ENCODE assay signal across 13 cellular contexts in the genomic region with DNA sequence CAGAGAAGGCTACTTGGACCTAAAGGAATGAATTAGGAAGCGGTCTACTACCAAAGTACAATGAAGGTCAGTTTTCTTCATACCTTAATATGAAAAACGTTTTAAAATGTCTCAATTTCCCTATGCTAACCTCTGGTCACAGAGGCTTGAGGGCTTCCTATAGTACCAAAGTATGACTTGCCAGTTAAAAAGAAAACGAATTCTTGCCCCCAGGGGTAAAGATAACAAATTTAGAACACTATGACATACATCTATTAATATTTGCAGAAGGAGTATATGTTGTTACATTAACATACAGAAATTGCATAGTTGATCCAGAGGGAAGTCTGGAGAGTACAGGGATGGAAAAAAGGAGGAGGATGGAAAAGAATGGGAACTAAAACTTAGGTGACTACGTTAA. TPM values are rescaled to one million over a fixed set of nuclear protein-coding genes. Genes with fewer than 3 reads are reported as not detected.
A peak's percentile ranks its signal among the peaks of the same experiment; 100 is the strongest.
DNase-seq lines count a peak whose midpoint lies in the region; ATAC-seq and TF ChIP-seq lines count a peak whose summit lies in the region.
"Had no signal": no experiment of that assay in that cellular context is flagged by ENCODE, and none has a peak within 500 bp of the region (broad histone marks: within the 10 kb centered on the region; RNA-seq: fewer than 3 reads in every experiment).

No MANE protein-coding gene starts in this region.

- H3K9me3 Mint-ChIP-seq in activated CD8-positive, alpha-beta T cell treated with anti-CD3 and anti-CD28 coated beads for 36 hours: no peaks in the 10 kb centered on the region
- H3K9me3 Mint-ChIP-seq in activated CD8-positive, alpha-beta T cell treated with anti-CD3 and anti-CD28 coated beads, Interleukin-2, amount 10 ng/mL, durations not matched to agents 7 days and 5 days (ENCODE audit: insufficient read depth): no peaks in the 10 kb centered on the region
- H3K9me3 Mint-ChIP-seq in stimulated activated naive B cell treated with anti-CD40 and anti-IgM and Interleukin-4, amounts not matched to agents 10 μg/mL and 1 μg/mL and 100 μg/mL, for 72 hours: no peaks in the 10 kb centered on the region

- no peak for DNase-seq in activated CD8-positive, alpha-beta T cell treated with anti-CD3 and anti-CD28 coated beads for 36 hours
- DNase-seq in activated CD8-positive, alpha-beta T cell treated with anti-CD3 and anti-CD28 coated beads, Interleukin-2, amount 10 ng/mL, durations not matched to agents 7 days and 5 days: no peak
- DNase-seq in hepatocyte (ENCODE audit: low spot score): no peak
- DNase-seq in stimulated activated naive B cell treated with anti-CD40 and anti-IgM and Interleukin-4, amounts not matched to agents 10 μg/mL and 1 μg/mL and 100 μg/mL, for 72 hours: no peak
- DNase-seq in NCI-H226: no peak
- DNase-seq in NCI-H1436 (lab: John Stamatoyannopoulos, UW): no peak
- DNase-seq in PC-3: no peak
- DNase-seq: central memory CD4-positive, alpha-beta T cell; NCI-H69; thyroid gland had no signal

- H3K27ac ChIP-seq in hepatocyte (peak overlapping the region; percentile 16), PC-3 (ENCODE audit: low read length) (no peak overlapping the region)
- H3K27ac ChIP-seq: thyroid gland had no signal

- H3K36me3 Mint-ChIP-seq in activated CD8-positive, alpha-beta T cell treated with anti-CD3 and anti-CD28 coated beads for 36 hours (ENCODE audit: low read depth): peaks cover 55% of the 10 kb centered on the region
- H3K36me3 Mint-ChIP-seq in activated CD8-positive, alpha-beta T cell treated with anti-CD3 and anti-CD28 coated beads, Interleukin-2, amount 10 ng/mL, durations not matched to agents 7 days and 5 days (ENCODE audit: low read depth): peaks cover 60% of the 10 kb centered on the region
- peaks cover 27 to 63% of the 10 kb centered on the region in 2 donors for H3K36me3 Mint-ChIP-seq in stimulated activated naive B cell treated with anti-CD40 and anti-IgM and Interleukin-4, amounts not matched to agents 10 μg/mL and 1 μg/mL and 100 μg/mL, for 72 hours

- H3K4me3 ChIP-seq in Loucy (ENCODE audit: low read length, poor library complexity, severe bottlenecking) (no peak overlapping the region), hepatocyte (no peak overlapping the region), PC-3 (ENCODE audit: low read length) (no peak overlapping the region)
- H3K4me3 ChIP-seq: thyroid gland had no signal

- H3K4me1 ChIP-seq in Loucy (ENCODE audit: insufficient read depth, low read length, poor library complexity, severe bottlenecking): peaks cover 48% of the 10 kb centered on the region
- peaks cover 35% of the 10 kb centered on the region for H3K4me1 ChIP-seq in hepatocyte (ENCODE audit: insufficient read depth)
- peaks cover 29% of the 10 kb centered on the region for H3K4me1 ChIP-seq in PC-3 (ENCODE audit: insufficient read depth, low read length)

- peak overlapping the region; percentile 82 for H3K27ac Mint-ChIP-seq in activated CD8-positive, alpha-beta T cell treated with anti-CD3 and anti-CD28 coated beads for 36 hours
- H3K27ac Mint-ChIP-seq in activated CD8-positive, alpha-beta T cell treated with anti-CD3 and anti-CD28 coated beads, Interleukin-2, amount 10 ng/mL, durations not matched to agents 7 days and 5 days: no peak overlapping the region
- H3K27ac Mint-ChIP-seq in stimulated activated naive B cell treated with anti-CD40 and anti-IgM and Interleukin-4, amounts not matched to agents 10 μg/mL and 1 μg/mL and 100 μg/mL, for 72 hours: no peak overlapping the region

- CTCF ChIA-PET in activated CD8-positive, alpha-beta T cell treated with anti-CD3 and anti-CD28 coated beads for 36 hours (lab: Charles Lee): no interaction called here
- CTCF ChIA-PET in activated CD8-positive, alpha-beta T cell treated with anti-CD3 and anti-CD28 coated beads, Interleukin-2, amount 10 ng/mL, durations not matched to agents 7 days and 5 days (lab: Charles Lee): no interaction called here
- CTCF ChIA-PET in PC-3 (lab: Charles Lee): no interaction called here

- WGBS in hepatocyte (ENCODE audit: low lambda C conversion rate, missing lambda C conversion rate): 67% methylated on average over 4 of the region's 4 CpGs

- H3K4me2 ChIP-seq in Loucy (ENCODE audit: low read depth, low read length, poor library complexity, severe bottlenecking) (peak overlapping the region; percentile 6), hepatocyte (peak overlapping the region; percentile 9), PC-3 (ENCODE audit: low read length) (no peak overlapping the region)

- POLR2A ChIA-PET in activated CD8-positive, alpha-beta T cell treated with anti-CD3 and anti-CD28 coated beads for 36 hours (lab: Charles Lee): interaction anchor here (1.0 kb wide), 1 partner anchor 13 kb away, joined by 4 read pairs; no protein-coding TSS in a partner anchor
- POLR2A ChIA-PET in activated CD8-positive, alpha-beta T cell treated with anti-CD3 and anti-CD28 coated beads, Interleukin-2, amount 10 ng/mL, durations not matched to agents 7 days and 5 days (lab: Charles Lee): no interaction called here
- POLR2A ChIA-PET in PC-3 (lab: Charles Lee; ENCODE audit: unreplicated experiment): no interaction called here

- H3K9ac ChIP-seq in Loucy (ENCODE audit: low read depth, low read length, poor library complexity, severe bottlenecking) (no peak overlapping the region), PC-3 (ENCODE audit: low read length) (no peak overlapping the region)

- H3K9me3 ChIP-seq in Loucy (ENCODE audit: insufficient read depth, low read depth, low read length) (no peaks in the 10 kb centered on the region), hepatocyte (ENCODE audit: low read depth) (no peaks in the 10 kb centered on the region), PC-3 (ENCODE audit: low read length) (no peaks in the 10 kb centered on the region)
- H3K9me3 ChIP-seq: thyroid gland had no signal

- H3K79me2 ChIP-seq in Loucy (ENCODE audit: insufficient read depth, low read length) (peaks cover 100% of the 10 kb centered on the region), hepatocyte (no peaks in the 10 kb centered on the region), PC-3 (ENCODE audit: low read length) (no peaks in the 10 kb centered on the region; the same call in none of the 2 replicates)

- no peak for ATAC-seq in activated CD8-positive, alpha-beta T cell treated with anti-CD3 and anti-CD28 coated beads for 36 hours
- ATAC-seq in activated CD8-positive, alpha-beta T cell treated with anti-CD3 and anti-CD28 coated beads, Interleukin-2, amount 10 ng/mL, durations not matched to agents 7 days and 5 days: no peak
- no peak for ATAC-seq in stimulated activated naive B cell treated with anti-CD40 and anti-IgM and Interleukin-4, amounts not matched to agents 10 μg/mL and 1 μg/mL and 100 μg/mL, for 72 hours (replicated peaks)
- ATAC-seq in PC-3: no peak
- ATAC-seq: HCT116, left lobe of liver had no signal

- no peaks in the 10 kb centered on the region for H3K27me3 ChIP-seq in Loucy (ENCODE audit: insufficient read depth, low read length, poor library complexity, severe bottlenecking)
- no peaks in the 10 kb centered on the region for H3K27me3 ChIP-seq in hepatocyte
- no peaks in the 10 kb centered on the region for H3K27me3 ChIP-seq in PC-3 (ENCODE audit: low read length)
- H3K27me3 ChIP-seq: thyroid gland had no signal

- H3K4me1 Mint-ChIP-seq in activated CD8-positive, alpha-beta T cell treated with anti-CD3 and anti-CD28 coated beads for 36 hours (ENCODE audit: low read depth): peaks cover 84% of the 10 kb centered on the region
- peaks cover 61% of the 10 kb centered on the region for H3K4me1 Mint-ChIP-seq in activated CD8-positive, alpha-beta T cell treated with anti-CD3 and anti-CD28 coated beads, Interleukin-2, amount 10 ng/mL, durations not matched to agents 7 days and 5 days (ENCODE audit: low read depth)
- H3K4me1 Mint-ChIP-seq in stimulated activated naive B cell treated with anti-CD40 and anti-IgM and Interleukin-4, amounts not matched to agents 10 μg/mL and 1 μg/mL and 100 μg/mL, for 72 hours: peaks cover 41 to 80% of the 10 kb centered on the region in 2 donors

- no peak for TF ChIP-seq CTCF in activated CD8-positive, alpha-beta T cell treated with anti-CD3 and anti-CD28 coated beads for 36 hours (IDR thresholded peaks at IDR 0.05)
- TF ChIP-seq CTCF in Loucy (conservative IDR thresholded peaks at IDR 0.05; ENCODE audit: low read length) (no peak), hepatocyte (IDR thresholded peaks at IDR 0.05; ENCODE audit: poor library complexity) (no peak), PC-3 (conservative IDR thresholded peaks at IDR 0.05; ENCODE audit: low read depth, low read length) (no peak)

- H3K27me3 Mint-ChIP-seq in activated CD8-positive, alpha-beta T cell treated with anti-CD3 and anti-CD28 coated beads for 36 hours: no peaks in the 10 kb centered on the region
- H3K27me3 Mint-ChIP-seq in activated CD8-positive, alpha-beta T cell treated with anti-CD3 and anti-CD28 coated beads, Interleukin-2, amount 10 ng/mL, durations not matched to agents 7 days and 5 days (ENCODE audit: low read depth): no peaks in the 10 kb centered on the region
- no peaks in the 10 kb centered on the region for H3K27me3 Mint-ChIP-seq in stimulated activated naive B cell treated with anti-CD40 and anti-IgM and Interleukin-4, amounts not matched to agents 10 μg/mL and 1 μg/mL and 100 μg/mL, for 72 hours

- intact Hi-C loops in activated CD8-positive, alpha-beta T cell treated with anti-CD3 and anti-CD28 coated beads for 36 hours (cut with micrococcal nuclease): no loop called here
- intact Hi-C loops in PC-3 (cut with micrococcal nuclease): no loop called here

- H3K4me3 Mint-ChIP-seq in activated CD8-positive, alpha-beta T cell treated with anti-CD3 and anti-CD28 coated beads for 36 hours: no peak overlapping the region
- no peak overlapping the region for H3K4me3 Mint-ChIP-seq in activated CD8-positive, alpha-beta T cell treated with anti-CD3 and anti-CD28 coated beads, Interleukin-2, amount 10 ng/mL, durations not matched to agents 7 days and 5 days
- H3K4me3 Mint-ChIP-seq in stimulated activated naive B cell treated with anti-CD40 and anti-IgM and Interleukin-4, amounts not matched to agents 10 μg/mL and 1 μg/mL and 100 μg/mL, for 72 hours: peak overlapping the region; percentile 18 to 38

- H3F3A ChIP-seq in Loucy (ENCODE audit: low read depth) (no peaks in the 10 kb centered on the region), PC-3 (ENCODE audit: low read length, unreplicated experiment) (no peaks in the 10 kb centered on the region)

- peaks cover 96% of the 10 kb centered on the region for H4K20me1 ChIP-seq in Loucy (ENCODE audit: insufficient read depth, low read length, poor library complexity, severe bottlenecking)
- no peaks in the 10 kb centered on the region for H4K20me1 ChIP-seq in hepatocyte (ENCODE audit: insufficient read depth, poor library complexity, severe bottlenecking)
- peaks cover 64% of the 10 kb centered on the region for H4K20me1 ChIP-seq in PC-3 (ENCODE audit: low read length)

- H3K36me3 ChIP-seq in Loucy (ENCODE audit: insufficient read depth, low read length) (peaks cover 12% of the 10 kb centered on the region; the same call in 1 of the 2 replicates), hepatocyte (replicated peaks; ENCODE audit: insufficient read depth, low read depth) (no peaks in the 10 kb centered on the region), PC-3 (ENCODE audit: low read depth, low read length) (peaks cover 10% of the 10 kb centered on the region)
- H3K36me3 ChIP-seq: thyroid gland had no signal

- no TSS peak for BruUV-seq in PC-3 (replicated peaks; lab: Mats Ljungman, UMichigan)

- H3K9me2 ChIP-seq in Loucy (replicated peaks; ENCODE audit: low read depth, low read length) (no peaks in the 10 kb centered on the region), hepatocyte (replicated peaks; ENCODE audit: insufficient read depth) (no peaks in the 10 kb centered on the region), PC-3 (replicated peaks; ENCODE audit: low read length) (no peaks in the 10 kb centered on the region)

- H2AFZ ChIP-seq in Loucy (ENCODE audit: low read length): no peak overlapping the region
- H2AFZ ChIP-seq in hepatocyte: no peak overlapping the region
- H2AFZ ChIP-seq in PC-3 (ENCODE audit: low read length): no peak overlapping the region

RNA-seq across cellular contexts. Expression of a gene that starts 13.8 kb away (rescaled TPM):
- 10 to 100 TPM; 94.7 to 98.4 TPM for total RNA-seq in activated CD8-positive, alpha-beta T cell treated with anti-CD3 and anti-CD28 coated beads for 36 hours
- 100 to 1,000 TPM in 1 of 2 experiments, 10 to 100 TPM in 1; 95.1 to 105 TPM for total RNA-seq in activated CD8-positive, alpha-beta T cell treated with anti-CD3 and anti-CD28 coated beads, Interleukin-2, amount 10 ng/mL, durations not matched to agents 7 days and 5 days
- total RNA-seq in hepatocyte (65.8 and 69.7 TPM in 2 replicates), PC-3 (2014; rRNA removed) (21.8 and 27.4 TPM in 2 replicates)
- 70.8 and 80.7 TPM in 2 replicates for polyA plus RNA-seq in hepatocyte

Comparison
In these comparisons a context has a peak if more than half of its experiments do, and no peak if none do; other contexts are left out.
1. H3K4me3 Mint-ChIP-seq: peak in stimulated activated naive B cell treated with anti-CD40 and anti-IgM and Interleukin-4, amounts not matched to agents 10 μg/mL and 1 μg/mL and 100 μg/mL, for 72 hours (2 of 2); none in activated CD8-positive, alpha-beta T cell treated with anti-CD3 and anti-CD28 coated beads for 36 hours (single experiment) and activated CD8-positive, alpha-beta T cell treated with anti-CD3 and anti-CD28 coated beads, Interleukin-2, amount 10 ng/mL, durations not matched to agents 7 days and 5 days (single experiment).